In genomic region chr4:40719008-40719623, GRCh38 we compare ENCODE assay signal across 8 cellular contexts. TPM values are rescaled to one million over a fixed set of nuclear protein-coding genes. Genes with fewer than 3 reads are reported as not detected.
DNase-seq lines count a peak whose midpoint lies in the region; ATAC-seq and TF ChIP-seq lines count a peak whose summit lies in the region.

No MANE protein-coding gene starts in this region.

- no peaks in the 10 kb centered on the region for H3K36me3 Mint-ChIP-seq in activated CD4-positive, alpha-beta memory T cell treated with anti-CD3 and anti-CD28 coated beads for 36 hours

- ATAC-seq in GM21447 (IDR thresholded peaks at IDR 0.05; ENCODE audit: unreplicated experiment) (peak; percentile 52), Panc1 (peak; percentile 85)

- peaks cover 10% of the 10 kb centered on the region for H3K4me1 Mint-ChIP-seq in activated CD4-positive, alpha-beta memory T cell treated with anti-CD3 and anti-CD28 coated beads for 36 hours (ENCODE audit: low read depth)

- H3K4me1 ChIP-seq in Panc1 (ENCODE audit: control insufficient read depth, insufficient read depth, low read length): no peaks in the 10 kb centered on the region

- CTCF ChIA-PET in Panc1 (lab: Charles Lee): interaction anchor here (0.6 kb wide), 1 partner anchor 39 kb away, joined by 5 read pairs; no protein-coding TSS in a partner anchor
- CTCF ChIA-PET in activated CD4-positive, alpha-beta memory T cell treated with anti-CD3 and anti-CD28 coated beads for 36 hours (lab: Charles Lee): interaction anchor here (0.8 to 1.7 kb wide), 9 partner anchors 16 to 410 kb away, joined by 3 to 10 read pairs (median 4); no protein-coding TSS in a partner anchor

- peaks cover 2% of the 10 kb centered on the region for H3K27me3 Mint-ChIP-seq in activated CD4-positive, alpha-beta memory T cell treated with anti-CD3 and anti-CD28 coated beads for 36 hours

- TF ChIP-seq CTCF in Panc1 (IDR thresholded peaks at IDR 0.05): peak; percentile 73
- peak; percentile 69 for TF ChIP-seq CTCF in fibroblast of mammary gland (conservative IDR thresholded peaks at IDR 0.05; ENCODE audit: control insufficient read depth, insufficient read depth, low read depth, low read length)

- H3K9me3 Mint-ChIP-seq in activated CD4-positive, alpha-beta memory T cell treated with anti-CD3 and anti-CD28 coated beads for 36 hours: no peaks in the 10 kb centered on the region

- POLR2A ChIA-PET in Panc1 (lab: Charles Lee): interaction anchor here (0.5 to 0.6 kb wide), 2 partner anchors 48 to 619 kb away, joined by 3 to 7 read pairs; no protein-coding TSS in a partner anchor
- POLR2A ChIA-PET in activated CD4-positive, alpha-beta memory T cell treated with anti-CD3 and anti-CD28 coated beads for 36 hours (lab: Charles Lee): interaction anchor here (0.8 kb wide), 1 partner anchor 47 kb away, joined by 3 read pairs; no protein-coding TSS in a partner anchor

- in situ Hi-C loops in Panc1 (cut with HindIII; ENCODE audit: low pct_unique_long_range_greater_than_20kb, low sequenced_read_pairs): no loop called here

- no peak overlapping the region for H3K27ac Mint-ChIP-seq in activated CD4-positive, alpha-beta memory T cell treated with anti-CD3 and anti-CD28 coated beads for 36 hours

- H3K27ac ChIP-seq in Panc1 (ENCODE audit: low read length): no peak overlapping the region

- 0 out of 2 replicates have a peak, but pooled peaks cover 4% of the 10 kb centered on the region for H3K27me3 ChIP-seq in Panc1 (ENCODE audit: control insufficient read depth, insufficient read depth, low read length)

- no peaks in the 10 kb centered on the region for H3K9me3 ChIP-seq in Panc1 (ENCODE audit: control insufficient read depth, insufficient read depth, low read depth, low read length)

- H3K36me3 ChIP-seq in Panc1 (ENCODE audit: control insufficient read depth, insufficient read depth, low read length): no peaks in the 10 kb centered on the region

- H3K4me3 ChIP-seq in Panc1 (ENCODE audit: low read depth in 2 of 2, low read length in 2 of 2) (no peak overlapping the region), fibroblast of mammary gland (ENCODE audit: control insufficient read depth, low read depth, low read length) (no peak overlapping the region), skeletal muscle cell (ENCODE audit: low read depth, low read length) (no peak overlapping the region)

- no peak overlapping the region for H3K4me3 Mint-ChIP-seq in activated CD4-positive, alpha-beta memory T cell treated with anti-CD3 and anti-CD28 coated beads for 36 hours

- intact Hi-C loops in Panc1 (cut with micrococcal nuclease; ENCODE audit: unreplicated experiment) (no loop called here), posterior cingulate gyrus (cut with DNase I) (no loop called here)
- intact Hi-C loops in activated CD4-positive, alpha-beta memory T cell treated with anti-CD3 and anti-CD28 coated beads for 36 hours (cut with micrococcal nuclease): loop anchor here (5.0 kb wide), 1 partner anchor 92 kb away; the partner anchor contains the start of gene RBM47

- DNase-seq in GF-D8 (lab: John Stamatoyannopoulos, UW): peak; percentile 27
- DNase-seq in HuH-7.5 (ENCODE audit: low spot score): peak; percentile 31
- peak; percentile 30 for DNase-seq in Panc1 (ENCODE audit: low read depth, low spot score)
- DNase-seq in fibroblast of mammary gland (ENCODE audit: low read depth): peak; percentile 69
- peak; percentile 14 for DNase-seq in skeletal muscle cell (ENCODE audit: low read depth)
- no peak for DNase-seq in posterior cingulate gyrus
- DNase-seq in activated CD4-positive, alpha-beta memory T cell treated with anti-CD3 and anti-CD28 coated beads for 36 hours: no peak

- no TSS peak for BruUV-seq in Panc1 (replicated peaks; lab: Mats Ljungman, UMichigan)

RNA-seq across cellular contexts. Expression of gene NSUN7, which starts 30.6 kb away (rescaled TPM):
- 1.1 TPM for total RNA-seq in Panc1 (2021; ENCODE audit: unreplicated experiment)
- 0.45 TPM for polyA plus RNA-seq in Panc1 (2012; ENCODE audit: insufficient read length)
- under 1 TPM; 0.07 to 0.10 TPM for total RNA-seq in activated CD4-positive, alpha-beta memory T cell treated with anti-CD3 and anti-CD28 coated beads for 36 hours

Comparison
In these comparisons a context has a peak if more than half of its experiments do, and no peak if none do; other contexts are left out.
1. DNase-seq: peak in GF-D8 (single experiment), HuH-7.5 (single experiment), Panc1 (single experiment), fibroblast of mammary gland (single experiment) and skeletal muscle cell (single experiment); none in posterior cingulate gyrus (0 of 10) and activated CD4-positive, alpha-beta memory T cell treated with anti-CD3 and anti-CD28 coated beads for 36 hours (single experiment).